In the genomic region with DNA sequence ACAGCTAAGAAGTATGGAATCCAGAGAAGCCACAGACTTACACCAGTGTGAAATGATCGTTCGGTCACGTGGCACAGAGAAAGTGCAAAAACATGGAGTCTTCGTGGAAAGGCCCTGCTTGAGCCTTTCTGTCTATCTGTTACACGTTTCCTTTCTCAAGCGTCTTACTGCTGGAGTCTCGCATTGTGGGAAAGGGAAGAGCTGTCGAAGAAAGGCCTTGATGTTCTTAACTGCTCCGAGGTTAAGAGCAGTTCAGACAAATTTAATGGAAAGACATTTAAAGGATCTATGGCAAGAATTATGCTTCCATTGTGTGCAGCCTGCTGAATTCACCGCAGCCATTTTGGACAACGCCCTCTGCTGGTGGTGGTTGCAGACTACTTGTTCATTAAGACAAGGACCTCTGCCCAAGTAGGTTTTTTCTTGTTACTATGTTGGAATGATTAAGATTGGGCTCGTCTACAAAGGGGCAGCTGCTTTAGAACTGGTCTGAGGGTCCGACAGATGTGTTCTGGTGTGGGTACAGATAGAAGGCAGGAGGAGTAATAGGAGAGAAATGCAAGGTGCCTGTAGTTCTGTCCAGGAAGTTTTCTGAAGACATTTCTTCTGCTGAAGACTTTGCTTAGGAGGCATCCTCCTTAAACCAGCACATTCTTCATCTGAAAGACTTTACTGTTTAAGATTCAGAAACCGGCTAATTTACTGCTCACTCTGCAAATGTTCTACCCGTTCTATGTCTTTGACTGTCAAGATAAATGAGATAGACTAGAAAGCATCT, we compare ENCODE assay signal across 8 cellular contexts. TPM values are rescaled to one million over a fixed set of nuclear protein-coding genes. Genes with fewer than 3 reads are reported as not detected.
DNase-seq lines count a peak whose midpoint lies in the region.

No MANE protein-coding gene starts in this region.

- no peaks in the 10 kb centered on the region for H3K27me3 ChIP-seq in HAP-1 (ENCODE audit: low read depth)

- in situ Hi-C loops in HAP-1 (cut with MboI; ENCODE audit: low sequenced_read_pairs) = loop anchor here (25.0 kb wide), 1 partner anchor 992 kb away; no protein-coding TSS in a partner anchor

- no peak overlapping the region for H3K4me3 ChIP-seq in HAP-1

- no peaks in the 10 kb centered on the region for H3K9me3 ChIP-seq in HAP-1

- no peaks in the 10 kb centered on the region for H3K36me3 ChIP-seq in HAP-1 (replicated peaks)

- DNase-seq in D341Med (ENCODE audit: low spot score) (peak; percentile 77), HAP-1 (ENCODE audit: low spot score in 2 of 2) (peak; percentile 74 to 91), NCI-H2196 treated with DMSO at 0.1 percent for 48 hours (lab: John Stamatoyannopoulos, UW; ENCODE audit: unreplicated experiment) (peak; percentile 14), cerebellum (ENCODE audit: low spot score) (peak; percentile 27), medulla oblongata (ENCODE audit: extremely low spot score) (peak; percentile 76), hepatic stellate cell (ENCODE audit: low spot score) (no peak)
- peak; percentile 62 to 77 for DNase-seq in activated CD4-positive, alpha-beta T cell treated with anti-CD3 and anti-CD28 coated beads for 24 hours (ENCODE audit: low read depth in 2 of 2)
- DNase-seq in stimulated activated CD8-positive, alpha-beta memory T cell treated with anti-CD3 and anti-CD28 coated beads, Interleukin-4, amount 100 ng/mL, for 1 hour (ENCODE audit: low read depth in 2 of 2, low spot score in 1 of 2) = peak; percentile 28 to 40

- H3K4me1 ChIP-seq in HAP-1 = 0 out of 2 replicates have a peak, but pooled peaks cover 2% of the 10 kb centered on the region

RNA-seq across cellular contexts. Expression of gene CCN6, which starts 24.7 kb away (rescaled TPM):
- total RNA-seq in cerebellum = not detected

RNA-seq across cellular contexts. Expression of gene TUBE1, which starts 58.0 kb away (rescaled TPM):
- total RNA-seq in cerebellum = 68.3 TPM

RNA-seq across cellular contexts. Expression of gene FAM229B, which starts 58.2 kb away (rescaled TPM):
- 23.9 TPM for total RNA-seq in cerebellum
